Comparison of ENCODE assay signal across 8 cellular contexts in genomic region chr20:44908987-44909871, GRCh38. TPM values are rescaled to one million over a fixed set of nuclear protein-coding genes. Genes with fewer than 3 reads are reported as not detected.
A peak's percentile ranks its signal among the peaks of the same experiment; 100 is the strongest.
DNase-seq lines count a peak whose midpoint lies in the region; ATAC-seq and TF ChIP-seq lines count a peak whose summit lies in the region.

No MANE protein-coding gene starts in this region.

- H3K27me3 ChIP-seq in BE2C, result no peaks in the 10 kb centered on the region
- H3K27me3 ChIP-seq in naive thymus-derived CD4-positive, alpha-beta T cell (ENCODE audit: control insufficient read depth in 2 of 2, insufficient read depth in 2 of 2, low read length in 2 of 2), result no peaks in the 10 kb centered on the region

- no peaks in the 10 kb centered on the region for H3K4me1 ChIP-seq in BE2C
- peaks cover 6 to 11% of the 10 kb centered on the region in 2 donors for H3K4me1 ChIP-seq in naive thymus-derived CD4-positive, alpha-beta T cell (ENCODE audit: control insufficient read depth in 2 of 2, insufficient read depth in 2 of 2, low read length in 2 of 2)

- DNase-seq in BE2C, result no peak
- DNase-seq in cardiac fibroblast (ENCODE audit: low read depth in 2 of 2), result no peak
- DNase-seq in naive thymus-derived CD4-positive, alpha-beta T cell, result no peak
- no peak for DNase-seq in EL
- no peak for DNase-seq in stimulated activated CD8-positive, alpha-beta memory T cell treated with anti-CD3 and anti-CD28 coated beads, Interleukin-4, amount 100 ng/mL, for 48 hours
- no peak for DNase-seq in NCI-H226

- CTCF ChIA-PET in naive thymus-derived CD4-positive, alpha-beta T cell (lab: Charles Lee), result interaction anchor here (0.6 to 2.1 kb wide), 3 partner anchors 11 to 21 kb away, joined by 3 to 8 read pairs (median 5); no protein-coding TSS in a partner anchor

- POLR2A ChIA-PET in naive thymus-derived CD4-positive, alpha-beta T cell (lab: Charles Lee), result interaction anchor here (0.5 to 1.6 kb wide), 8 partner anchors 13 to 163 kb away, joined by 3 to 7 read pairs (median 4); partner anchors contain the start of genes TOMM34 and YWHAB

- no peaks in the 10 kb centered on the region for H3K9me3 Mint-ChIP-seq in IgD-negative memory B cell
- no peaks in the 10 kb centered on the region for H3K9me3 Mint-ChIP-seq in naive thymus-derived CD4-positive, alpha-beta T cell

- H3K4me3 Mint-ChIP-seq in IgD-negative memory B cell, result peak overlapping the region; percentile 87 to 92 (median 89)
- peak overlapping the region; percentile 75 to 89 (median 84) for H3K4me3 Mint-ChIP-seq in naive thymus-derived CD4-positive, alpha-beta T cell

- H3K4me3 ChIP-seq in BE2C (ENCODE audit: low read depth, low read length), result peak overlapping the region; percentile 69
- H3K4me3 ChIP-seq in cardiac fibroblast (replicated peaks in 1 of 2; ENCODE audit: low read depth in 2 of 2, low read length in 2 of 2), result peak overlapping the region; percentile 71 to 74
- H3K4me3 ChIP-seq in naive thymus-derived CD4-positive, alpha-beta T cell (ENCODE audit: low read length), result peak overlapping the region; percentile 69

- TF ChIP-seq CTCF in BE2C (IDR thresholded peaks at IDR 0.05; ENCODE audit: low read depth, low read length) (no peak), cardiac fibroblast (IDR thresholded peaks at IDR 0.05; ENCODE audit: low read depth, low read length) (no peak)

- H3K9me3 ChIP-seq in BE2C, result no peaks in the 10 kb centered on the region
- H3K9me3 ChIP-seq in naive thymus-derived CD4-positive, alpha-beta T cell (ENCODE audit: control insufficient read depth in 2 of 3, low read length in 3 of 3), result no peaks in the 10 kb centered on the region

- H3K27ac Mint-ChIP-seq in IgD-negative memory B cell, result peak overlapping the region; percentile 53 to 85 (median 80)
- H3K27ac Mint-ChIP-seq in naive thymus-derived CD4-positive, alpha-beta T cell, result peak overlapping the region; percentile 46 to 83 (median 77)

- H3K27me3 Mint-ChIP-seq in IgD-negative memory B cell, result no peaks in the 10 kb centered on the region
- H3K27me3 Mint-ChIP-seq in naive thymus-derived CD4-positive, alpha-beta T cell, result no peaks in the 10 kb centered on the region

- no peak for ATAC-seq in naive thymus-derived CD4-positive, alpha-beta T cell
- ATAC-seq in GM18907 (IDR thresholded peaks at IDR 0.05; ENCODE audit: unreplicated experiment), result no peak

- intact Hi-C loops in naive thymus-derived CD4-positive, alpha-beta T cell (cut with micrococcal nuclease), result loop anchor here in 1 of 2 donors (1.0 to 2.0 kb wide), 2 partner anchors 24 to 58 kb away; partner anchors contain the start of genes STK4 and YWHAB

- peaks cover 31% of the 10 kb centered on the region for H3K36me3 ChIP-seq in BE2C
- peaks cover 9 to 36% (median 33%) of the 10 kb centered on the region in 3 experiments for H3K36me3 ChIP-seq in naive thymus-derived CD4-positive, alpha-beta T cell (ENCODE audit: control insufficient read depth in 2 of 3, insufficient read depth in 3 of 3, low read length in 3 of 3)

- peak overlapping the region; percentile 45 for H3K27ac ChIP-seq in naive thymus-derived CD4-positive, alpha-beta T cell (ENCODE audit: low read depth, low read length)

- H3K4me1 Mint-ChIP-seq in IgD-negative memory B cell, result peaks cover 7 to 16% (median 12%) of the 10 kb centered on the region in 3 donors
- H3K4me1 Mint-ChIP-seq in naive thymus-derived CD4-positive, alpha-beta T cell, result peaks cover 5 to 39% (median 29%) of the 10 kb centered on the region in 7 donors

- H3K36me3 Mint-ChIP-seq in IgD-negative memory B cell, result no peaks in the 10 kb centered on the region
- peaks cover 11 to 30% (median 15%) of the 10 kb centered on the region in 5 donors for H3K36me3 Mint-ChIP-seq in naive thymus-derived CD4-positive, alpha-beta T cell

RNA-seq across cellular contexts. Expression of gene PABPC1L, which starts 0.6 kb away (rescaled TPM):
- 17.0 TPM for polyA plus RNA-seq in BE2C (2012; ENCODE audit: insufficient read depth, insufficient read length, low read depth)
- 3.4 TPM for polyA plus RNA-seq in IgD-negative memory B cell
- total RNA-seq in naive thymus-derived CD4-positive, alpha-beta T cell, result 10 to 100 TPM; 34.0 to 71.7 (median 59.0) TPM
- 1 to 10 TPM; 1.3 to 1.8 TPM for polyA plus RNA-seq in naive thymus-derived CD4-positive, alpha-beta T cell

RNA-seq across cellular contexts. Expression of gene YWHAB, which starts 23.7 kb away (rescaled TPM):
- 169 TPM for polyA plus RNA-seq in BE2C (2012; ENCODE audit: insufficient read depth, insufficient read length, low read depth)
- polyA plus RNA-seq in IgD-negative memory B cell, result 505 TPM
- total RNA-seq in naive thymus-derived CD4-positive, alpha-beta T cell, result 100 to 1,000 TPM; 135 to 262 (median 203) TPM
- 100 to 1,000 TPM; 464 to 552 TPM for polyA plus RNA-seq in naive thymus-derived CD4-positive, alpha-beta T cell

RNA-seq across cellular contexts. Expression of gene TOMM34, which starts 51.0 kb away (rescaled TPM):
- polyA plus RNA-seq in BE2C (2012; ENCODE audit: insufficient read depth, insufficient read length, low read depth), result 48.2 TPM
- 33.0 TPM for polyA plus RNA-seq in IgD-negative memory B cell
- 10 to 100 TPM in 1 of 5 experiments, 1 to 10 TPM in 4; 7.0 to 22.5 (median 8.6) TPM for total RNA-seq in naive thymus-derived CD4-positive, alpha-beta T cell
- 10 to 100 TPM; 15.1 to 30.2 TPM for polyA plus RNA-seq in naive thymus-derived CD4-positive, alpha-beta T cell

RNA-seq across cellular contexts. Expression of gene STK4, which starts 57.1 kb away (rescaled TPM):
- 12.8 TPM for polyA plus RNA-seq in BE2C (2012; ENCODE audit: insufficient read depth, insufficient read length, low read depth)
- 131 TPM for polyA plus RNA-seq in IgD-negative memory B cell
- 100 to 1,000 TPM; 207 to 383 (median 267) TPM for total RNA-seq in naive thymus-derived CD4-positive, alpha-beta T cell
- polyA plus RNA-seq in naive thymus-derived CD4-positive, alpha-beta T cell, result 100 to 1,000 TPM; 175 to 241 TPM
